18 cellular contexts compared by ENCODE assay signal in the genomic region with DNA sequence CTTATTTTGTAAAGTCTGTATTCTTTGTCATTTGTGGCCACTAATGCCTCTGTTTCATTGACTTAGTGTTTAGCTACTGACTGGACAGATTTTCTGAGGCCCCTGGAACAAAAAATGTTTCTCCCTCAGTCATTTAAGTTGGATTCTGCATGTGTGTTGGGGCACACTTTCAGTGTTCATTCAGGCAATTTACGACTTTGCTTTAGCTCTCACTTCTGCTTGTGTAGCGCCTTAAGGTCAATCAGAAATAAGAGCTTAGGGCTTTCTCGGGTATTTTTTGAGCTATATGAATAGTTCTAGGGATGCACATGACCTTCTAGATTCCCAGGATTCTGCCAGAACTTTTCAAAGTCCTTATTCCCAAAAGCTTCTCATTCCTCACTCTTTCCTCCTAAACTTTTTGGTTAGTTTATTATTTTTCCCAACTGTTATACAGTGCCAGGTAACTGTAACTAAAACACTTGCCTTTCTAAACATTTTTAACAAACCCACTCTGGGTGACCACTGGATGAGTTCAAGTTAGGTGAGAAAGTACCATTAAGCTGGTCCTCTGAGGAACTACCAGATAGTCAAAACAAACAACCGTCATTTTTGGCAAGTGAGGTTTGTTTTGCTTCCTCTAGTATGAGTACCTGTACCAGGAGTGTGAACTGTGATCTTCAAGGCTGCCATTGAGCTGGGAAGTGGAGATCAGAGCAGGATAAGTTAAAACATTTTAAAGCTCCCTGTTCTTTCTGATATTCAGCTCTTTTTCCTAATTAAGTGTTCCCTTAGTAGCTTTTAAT.
A peak's percentile ranks its signal among the peaks of the same experiment; 100 is the strongest.
DNase-seq lines count a peak whose midpoint lies in the region; ATAC-seq, FAIRE-seq and TF ChIP-seq lines count a peak whose summit lies in the region.
"Had no signal": no experiment of that assay in that cellular context is flagged by ENCODE, and none has a peak within 500 bp of the region (broad histone marks: within the 10 kb centered on the region; RNA-seq: fewer than 3 reads in every experiment).

No MANE protein-coding gene starts in this region.

- H3F3A ChIP-seq in Loucy (ENCODE audit: low read depth), result no peaks in the 10 kb centered on the region

- H3K4me2 ChIP-seq in Loucy (ENCODE audit: low read depth, low read length, poor library complexity, severe bottlenecking), result no peak overlapping the region
- no peak overlapping the region for H3K4me2 ChIP-seq in endothelial cell of umbilical vein (ENCODE audit: insufficient read depth, low read length)
- H3K4me2 ChIP-seq: BLaER1 treated with 17β-estradiol and CSF1 and Interleukin-3, amounts not matched to agents 10 nM and 100 nM had no signal

- intact Hi-C loops in endothelial cell of umbilical vein (cut with micrococcal nuclease), result no loop called here

- H3K9me1 ChIP-seq in endothelial cell of umbilical vein (replicated peaks; ENCODE audit: control insufficient read depth, extremely low read depth, insufficient read depth, low read length), result no peaks in the 10 kb centered on the region

- no peaks in the 10 kb centered on the region for H3K36me3 ChIP-seq in Loucy (ENCODE audit: insufficient read depth, low read length)
- no peaks in the 10 kb centered on the region for H3K36me3 ChIP-seq in endothelial cell of umbilical vein (ENCODE audit: control insufficient read depth in 2 of 2, extremely low read depth in 1 of 2, insufficient read depth in 2 of 2, low read length in 2 of 2)
- no peaks in the 10 kb centered on the region for H3K36me3 ChIP-seq in H7 (replicated peaks; ENCODE audit: control insufficient read depth, insufficient read depth, low read length)
- H3K36me3 ChIP-seq: BLaER1 treated with 17β-estradiol and CSF1 and Interleukin-3, amounts not matched to agents 10 nM and 100 nM; HAP-1 had no signal

- DNase-seq in Daoy (ENCODE audit: low read depth), result peak; percentile 17
- peak; percentile 4 for DNase-seq in endothelial cell of umbilical vein (ENCODE audit: low read depth, low spot score)
- no peak for DNase-seq in DMS 273 (lab: John Stamatoyannopoulos, UW; ENCODE audit: unreplicated experiment)
- no peak for DNase-seq in H7
- no peak for DNase-seq in stimulated activated CD4-positive, alpha-beta T cell treated with anti-CD3 and anti-CD28 coated beads, Interleukin-12 subunit alpha, Interleukin-12 subunit beta, amount 100 ng/mL, for 4 hours
- DNase-seq: CD8-positive, alpha-beta memory T cell; DMS 273 treated with DMSO at 0.1 percent for 48 hours; NCI-H1436 treated with DMSO at 0.1 percent for 48 hours; NCI-H2029 treated with DMSO at 0.1 percent for 48 hours; NCI-H748 treated with DMSO at 0.1 percent for 48 hours; SW 1271 had no signal

- no peak for TF ChIP-seq POLR2A in endothelial cell of umbilical vein (IDR thresholded peaks at IDR 0.05; ENCODE audit: low read depth, low read length)

- dilution Hi-C loops in endothelial cell of umbilical vein (cut with MboI; ENCODE audit: extremely low pct_ligation_motif_present, low sequenced_read_pairs), result no loop called here

- BruUV-seq in endothelial cell of umbilical vein (replicated peaks; lab: Mats Ljungman, UMichigan), result no TSS peak

- peaks cover 5% of the 10 kb centered on the region; the same call in 1 of the 2 replicates for H3K9me3 ChIP-seq in Loucy (ENCODE audit: insufficient read depth, low read depth, low read length)
- H3K9me3 ChIP-seq in endothelial cell of umbilical vein (replicated peaks; ENCODE audit: control insufficient read depth, insufficient read depth, low read length), result no peaks in the 10 kb centered on the region
- H3K9me3 ChIP-seq: BLaER1 treated with 17β-estradiol and CSF1 and Interleukin-3, amounts not matched to agents 10 nM and 100 nM; HAP-1 had no signal

- H3K27ac ChIP-seq in endothelial cell of umbilical vein (ENCODE audit: insufficient read depth, low read depth, low read length), result no peak overlapping the region
- H3K27ac ChIP-seq: BLaER1 treated with 17β-estradiol and CSF1 and Interleukin-3, amounts not matched to agents 10 nM and 100 nM; HL-60 had no signal

- H3K9ac ChIP-seq in Loucy (ENCODE audit: low read depth, low read length, poor library complexity, severe bottlenecking) (no peak overlapping the region), endothelial cell of umbilical vein (replicated peaks; ENCODE audit: extremely low read depth, insufficient read depth, low read length) (no peak overlapping the region)
- H3K9ac ChIP-seq: BLaER1 treated with 17β-estradiol and CSF1 and Interleukin-3, amounts not matched to agents 10 nM and 100 nM had no signal

- H3K27me3 ChIP-seq in Loucy (ENCODE audit: insufficient read depth, low read length, poor library complexity, severe bottlenecking) (no peaks in the 10 kb centered on the region), endothelial cell of umbilical vein (ENCODE audit: control insufficient read depth in 2 of 2, insufficient read depth in 2 of 2, low read length in 2 of 2) (no peaks in the 10 kb centered on the region), H7 (ENCODE audit: control insufficient read depth, insufficient read depth, low read length) (no peaks in the 10 kb centered on the region)
- H3K27me3 ChIP-seq: BLaER1 treated with 17β-estradiol and CSF1 and Interleukin-3, amounts not matched to agents 10 nM and 100 nM had no signal

- peak; percentile 70 for ATAC-seq in GM19455 (IDR thresholded peaks at IDR 0.05; ENCODE audit: unreplicated experiment)
- no peak for ATAC-seq in HG02763 (IDR thresholded peaks at IDR 0.05; ENCODE audit: unreplicated experiment)

- H3K4me1 ChIP-seq in Loucy (ENCODE audit: insufficient read depth, low read length, poor library complexity, severe bottlenecking) (peaks cover 4% of the 10 kb centered on the region), endothelial cell of umbilical vein (ENCODE audit: control insufficient read depth, extremely low read depth, insufficient read depth, low read length) (peaks cover 19% of the 10 kb centered on the region)
- H3K4me1 ChIP-seq: BLaER1 treated with 17β-estradiol and CSF1 and Interleukin-3, amounts not matched to agents 10 nM and 100 nM; HAP-1 had no signal

- H2AFZ ChIP-seq in Loucy (ENCODE audit: low read length) (peak overlapping the region; percentile 41; the same call in 1 of the 2 replicates), endothelial cell of umbilical vein (ENCODE audit: low read depth, low read length) (peak overlapping the region; percentile 29)

- TF ChIP-seq CTCF in Loucy (conservative IDR thresholded peaks at IDR 0.05; ENCODE audit: low read length) (no peak), endothelial cell of umbilical vein (IDR thresholded peaks at IDR 0.05; ENCODE audit: extremely low read depth in 1 of 2, insufficient read depth in 1 of 2, low read depth in 1 of 2, low read length in 2 of 2) (no peak)

- H3K4me3 ChIP-seq in Loucy (ENCODE audit: low read length, poor library complexity, severe bottlenecking) (no peak overlapping the region), endothelial cell of umbilical vein (replicated peaks in 1 of 3; ENCODE audit: insufficient read depth in 1 of 3, low read depth in 1 of 3, low read length in 3 of 3) (no peak overlapping the region), H7 (ENCODE audit: insufficient read depth, low read depth, low read length) (no peak overlapping the region)
- H3K4me3 ChIP-seq: BLaER1 treated with 17β-estradiol and CSF1 and Interleukin-3, amounts not matched to agents 10 nM and 100 nM; HAP-1 had no signal

- no peaks in the 10 kb centered on the region for H3K9me2 ChIP-seq in Loucy (replicated peaks; ENCODE audit: low read depth, low read length)

- no peak for FAIRE-seq in endothelial cell of umbilical vein (lab: Jason Lieb, UNC)
- FAIRE-seq: HTR-8/SVneo had no signal

- H3K79me2 ChIP-seq in Loucy (ENCODE audit: insufficient read depth, low read length), result no peaks in the 10 kb centered on the region
- H3K79me2 ChIP-seq in endothelial cell of umbilical vein (ENCODE audit: control insufficient read depth, insufficient read depth, low read length), result no peaks in the 10 kb centered on the region

- POLR2A ChIA-PET in endothelial cell of umbilical vein (lab: Charles Lee), result no interaction called here

- H4K20me1 ChIP-seq in Loucy (ENCODE audit: insufficient read depth, low read length, poor library complexity, severe bottlenecking), result no peaks in the 10 kb centered on the region
- no peaks in the 10 kb centered on the region for H4K20me1 ChIP-seq in endothelial cell of umbilical vein (replicated peaks; ENCODE audit: control insufficient read depth, extremely low read depth, insufficient read depth, low read length)
- H4K20me1 ChIP-seq: BLaER1 treated with 17β-estradiol and CSF1 and Interleukin-3, amounts not matched to agents 10 nM and 100 nM had no signal

- CTCF ChIA-PET in endothelial cell of umbilical vein (lab: Charles Lee), result interaction anchor here (1.0 to 1.6 kb wide), 4 partner anchors 10 to 67 kb away, joined by 3 to 4 read pairs (median 3); no protein-coding TSS in a partner anchor

TF ChIP-seq in endothelial cell of umbilical vein, 7 proteins besides CTCF, POLR2A, EP300 and RAD21:
- TF ChIP-seq POLR2AphosphoS5 (IDR thresholded peaks at IDR 0.05; ENCODE audit: insufficient read depth, low read depth, low read length), result no peak

Comparison
In these comparisons a context has a peak if more than half of its experiments do, and no peak if none do; other contexts are left out.
1. DNase-seq: peak in Daoy (single experiment) and endothelial cell of umbilical vein (single experiment); none in DMS 273 (single experiment), H7 (single experiment) and stimulated activated CD4-positive, alpha-beta T cell treated with anti-CD3 and anti-CD28 coated beads, Interleukin-12 subunit alpha, Interleukin-12 subunit beta, amount 100 ng/mL, for 4 hours (single experiment).